In genomic region chr6:50586074-50586473, GRCh38 we compare ENCODE assay signal across 1 cellular context.
TF ChIP-seq lines count a peak whose summit lies in the region.

No MANE protein-coding gene starts in this region.

TF ChIP-seq in GM23338, 12 proteins besides CTCF, POLR2A, EP300 and RAD21 (continued from another document):
- no peak for TF ChIP-seq ZNF462 (CRISPR knock-in tag; IDR thresholded peaks at IDR 0.05)
- TF ChIP-seq NANOG (IDR thresholded peaks at IDR 0.05; ENCODE audit: borderline replicate concordance): no peak
- no peak for TF ChIP-seq EZH2 (IDR thresholded peaks at IDR 0.05; ENCODE audit: low read depth, unreplicated experiment)
- no peak for TF ChIP-seq CREB1 (CRISPR knock-in tag; IDR thresholded peaks at IDR 0.05; ENCODE audit: low read depth)
- no peak for TF ChIP-seq ZNF114 (CRISPR knock-in tag; IDR thresholded peaks at IDR 0.05)
- no peak for TF ChIP-seq ETS1 (IDR thresholded peaks at IDR 0.05)
- no peak for TF ChIP-seq REST (IDR thresholded peaks at IDR 0.05; ENCODE audit: unreplicated experiment)
- no peak for TF ChIP-seq STAT1 (IDR thresholded peaks at IDR 0.05; ENCODE audit: unreplicated experiment)
